Comparison of ENCODE assay signal across 20 cellular contexts in genomic region chr10:121519901-121520500, GRCh38.
A peak's percentile ranks its signal among the peaks of the same experiment; 100 is the strongest.
DNase-seq lines count a peak whose midpoint lies in the region; ATAC-seq and TF ChIP-seq lines count a peak whose summit lies in the region.
"Had no signal": no experiment of that assay in that cellular context is flagged by ENCODE, and none has a peak within 500 bp of the region (broad histone marks: within the 10 kb centered on the region; RNA-seq: fewer than 3 reads in every experiment).

No MANE protein-coding gene starts in this region.

- ATAC-seq in activated naive CD8-positive, alpha-beta T cell treated with anti-CD3 and anti-CD28 coated beads, Interleukin-2, amount 50 U/mL, for 24 hours = no peak
- ATAC-seq: HCT116, PC-3 had no signal

- H3K27ac Mint-ChIP-seq in activated naive CD8-positive, alpha-beta T cell treated with anti-CD3 and anti-CD28 coated beads, Interleukin-2, amount 50 U/mL, for 24 hours = no peak overlapping the region
- H3K27ac Mint-ChIP-seq: IgD-negative memory B cell had no signal

- no peak overlapping the region for H3K4me3 Mint-ChIP-seq in activated naive CD8-positive, alpha-beta T cell treated with anti-CD3 and anti-CD28 coated beads, Interleukin-2, amount 50 U/mL, for 24 hours
- H3K4me3 Mint-ChIP-seq: IgD-negative memory B cell had no signal

- no peaks in the 10 kb centered on the region for H3K9me2 ChIP-seq in OCI-LY7 (ENCODE audit: insufficient read depth, low read length)
- H3K9me2 ChIP-seq: SK-N-SH had no signal

- no peaks in the 10 kb centered on the region for H3K79me2 ChIP-seq in OCI-LY7 (ENCODE audit: insufficient read depth, low read depth, low read length)

- H3K4me1 Mint-ChIP-seq in activated naive CD8-positive, alpha-beta T cell treated with anti-CD3 and anti-CD28 coated beads, Interleukin-2, amount 50 U/mL, for 24 hours = no peaks in the 10 kb centered on the region
- H3K4me1 Mint-ChIP-seq: IgD-negative memory B cell had no signal

- no peaks in the 10 kb centered on the region for H3K27me3 ChIP-seq in BLaER1 treated with 17β-estradiol and CSF1 and Interleukin-3, amounts not matched to agents 10 nM and 100 nM
- H3K27me3 ChIP-seq in effector memory CD4-positive, alpha-beta T cell (replicated peaks; ENCODE audit: control insufficient read depth, insufficient read depth, low read length, poor library complexity, severe bottlenecking) = no peaks in the 10 kb centered on the region

- peaks cover 2% of the 10 kb centered on the region for H3K27me3 Mint-ChIP-seq in activated naive CD8-positive, alpha-beta T cell treated with anti-CD3 and anti-CD28 coated beads, Interleukin-2, amount 50 U/mL, for 24 hours
- H3K27me3 Mint-ChIP-seq: IgD-negative memory B cell had no signal

- H3K4me1 ChIP-seq in BLaER1 treated with 17β-estradiol and CSF1 and Interleukin-3, amounts not matched to agents 10 nM and 100 nM = peaks cover 10 to 80% (median 58%) of the 10 kb centered on the region in 10 experiments; a peak in 17 of 20 replicates
- no peaks in the 10 kb centered on the region for H3K4me1 ChIP-seq in effector memory CD4-positive, alpha-beta T cell (ENCODE audit: control insufficient read depth, insufficient read depth, low read length, poor library complexity, severe bottlenecking)
- no peaks in the 10 kb centered on the region for H3K4me1 ChIP-seq in OCI-LY7 (ENCODE audit: insufficient read depth, low read length, poor library complexity, severe bottlenecking)

- peaks cover 0 to 5% (median 0%) of the 10 kb centered on the region in 11 experiments; a peak in 4 of 22 replicates for H3K9me3 ChIP-seq in BLaER1 treated with 17β-estradiol and CSF1 and Interleukin-3, amounts not matched to agents 10 nM and 100 nM (replicated peaks in 1 of 11)
- no peaks in the 10 kb centered on the region for H3K9me3 ChIP-seq in effector memory CD4-positive, alpha-beta T cell (ENCODE audit: control insufficient read depth, low read length)
- H3K9me3 ChIP-seq in OCI-LY7 (ENCODE audit: low read length) = no peaks in the 10 kb centered on the region
- H3K9me3 ChIP-seq: SK-N-SH had no signal

- H3K9me3 Mint-ChIP-seq in activated naive CD8-positive, alpha-beta T cell treated with anti-CD3 and anti-CD28 coated beads, Interleukin-2, amount 50 U/mL, for 24 hours = peaks cover 4% of the 10 kb centered on the region

- DNase-seq in left kidney (ENCODE audit: low read depth, low spot score) (peak; percentile 92), renal cortical epithelial cell (ENCODE audit: low read depth) (peak; percentile 78), NCI-H2171 treated with DMSO at 0.1 percent for 48 hours (lab: John Stamatoyannopoulos, UW) (no peak), OCI-LY7 (ENCODE audit: low spot score) (no peak)
- DNase-seq in activated naive CD8-positive, alpha-beta T cell treated with anti-CD3 and anti-CD28 coated beads, Interleukin-2, amount 50 U/mL, for 24 hours = no peak
- no peak for DNase-seq in effector memory CD4-positive, alpha-beta T cell
- DNase-seq: 8988T, DMS53, MV-4-11, NCI-H1436 treated with DMSO at 0.1 percent for 48 hours, NCI-H2081 treated with DMSO at 0.1 percent for 48 hours, NCI-H226, NCI-H69, PC-3, SK-N-SH had no signal

- H3K4me3 ChIP-seq in BLaER1 treated with 17β-estradiol and CSF1 and Interleukin-3, amounts not matched to agents 10 nM and 100 nM = no peak overlapping the region
- H3K4me3 ChIP-seq in effector memory CD4-positive, alpha-beta T cell (ENCODE audit: insufficient read depth, low read depth, low read length, poor library complexity, severe bottlenecking) = no peak overlapping the region
- no peak overlapping the region for H3K4me3 ChIP-seq in OCI-LY7 (ENCODE audit: low read depth, low read length, poor library complexity, severe bottlenecking)

- no peaks in the 10 kb centered on the region for H3K36me3 Mint-ChIP-seq in activated naive CD8-positive, alpha-beta T cell treated with anti-CD3 and anti-CD28 coated beads, Interleukin-2, amount 50 U/mL, for 24 hours (ENCODE audit: low read depth)

- intact Hi-C loops in OCI-LY7 (cut with micrococcal nuclease; ENCODE audit: unreplicated experiment) = no loop called here

- H4K20me1 ChIP-seq in BLaER1 treated with 17β-estradiol and CSF1 and Interleukin-3, amounts not matched to agents 10 nM and 100 nM = no peaks in the 10 kb centered on the region
- no peaks in the 10 kb centered on the region for H4K20me1 ChIP-seq in OCI-LY7 (ENCODE audit: insufficient read depth, low read length)

- CTCF ChIA-PET in OCI-LY7 (lab: Charles Lee; ENCODE audit: unreplicated experiment) = no interaction called here

- BruUV-seq in OCI-LY7 (replicated peaks; lab: Mats Ljungman, UMichigan) = no TSS peak

- no peak for TF ChIP-seq CTCF in OCI-LY7 (conservative IDR thresholded peaks at IDR 0.05; ENCODE audit: low read length)

- H3K27ac ChIP-seq in BLaER1 treated with 17β-estradiol and CSF1 and Interleukin-3, amounts not matched to agents 10 nM and 100 nM = no peak overlapping the region; a peak in 1 of 22 replicates
- H3K27ac ChIP-seq in angular gyrus (ENCODE audit: low read depth, low read length) (peak overlapping the region; percentile 89), OCI-LY7 (ENCODE audit: low read depth, low read length, poor library complexity, severe bottlenecking) (no peak overlapping the region)
- H3K27ac ChIP-seq in effector memory CD4-positive, alpha-beta T cell (ENCODE audit: insufficient read depth, low read length, poor library complexity, severe bottlenecking) = no peak overlapping the region
- H3K27ac ChIP-seq: C4-2B had no signal

- no peak overlapping the region for H2AFZ ChIP-seq in OCI-LY7 (ENCODE audit: low read length)

- no peaks in the 10 kb centered on the region for H3K36me3 ChIP-seq in BLaER1 treated with 17β-estradiol and CSF1 and Interleukin-3, amounts not matched to agents 10 nM and 100 nM
- no peaks in the 10 kb centered on the region for H3K36me3 ChIP-seq in effector memory CD4-positive, alpha-beta T cell (ENCODE audit: control insufficient read depth, insufficient read depth, low read length)
- H3K36me3 ChIP-seq in OCI-LY7 (ENCODE audit: insufficient read depth, low read length) = no peaks in the 10 kb centered on the region

- peak overlapping the region in 6 of 11 experiments; percentile 8 to 42 (median 32); a peak in 11 of 22 replicates for H3K4me2 ChIP-seq in BLaER1 treated with 17β-estradiol and CSF1 and Interleukin-3, amounts not matched to agents 10 nM and 100 nM
- H3K4me2 ChIP-seq in OCI-LY7 (ENCODE audit: low read length) = no peak overlapping the region
- H3K4me2 ChIP-seq: SK-N-SH had no signal

- H3K9ac ChIP-seq in BLaER1 treated with 17β-estradiol and CSF1 and Interleukin-3, amounts not matched to agents 10 nM and 100 nM = no peak overlapping the region
- H3K9ac ChIP-seq: SK-N-SH had no signal

- POLR2A ChIA-PET in OCI-LY7 (lab: Charles Lee) = interaction anchor here (0.5 kb wide), 1 partner anchor 25 kb away, joined by 3 read pairs; no protein-coding TSS in a partner anchor

Comparison
In these comparisons a context has a peak if more than half of its experiments do, and no peak if none do; other contexts are left out.
1. DNase-seq: peak in left kidney (single experiment) and renal cortical epithelial cell (single experiment); none in activated naive CD8-positive, alpha-beta T cell treated with anti-CD3 and anti-CD28 coated beads, Interleukin-2, amount 50 U/mL, for 24 hours (single experiment), effector memory CD4-positive, alpha-beta T cell (0 of 3), NCI-H2171 treated with DMSO at 0.1 percent for 48 hours (single experiment) and OCI-LY7 (single experiment).